In the genomic region with DNA sequence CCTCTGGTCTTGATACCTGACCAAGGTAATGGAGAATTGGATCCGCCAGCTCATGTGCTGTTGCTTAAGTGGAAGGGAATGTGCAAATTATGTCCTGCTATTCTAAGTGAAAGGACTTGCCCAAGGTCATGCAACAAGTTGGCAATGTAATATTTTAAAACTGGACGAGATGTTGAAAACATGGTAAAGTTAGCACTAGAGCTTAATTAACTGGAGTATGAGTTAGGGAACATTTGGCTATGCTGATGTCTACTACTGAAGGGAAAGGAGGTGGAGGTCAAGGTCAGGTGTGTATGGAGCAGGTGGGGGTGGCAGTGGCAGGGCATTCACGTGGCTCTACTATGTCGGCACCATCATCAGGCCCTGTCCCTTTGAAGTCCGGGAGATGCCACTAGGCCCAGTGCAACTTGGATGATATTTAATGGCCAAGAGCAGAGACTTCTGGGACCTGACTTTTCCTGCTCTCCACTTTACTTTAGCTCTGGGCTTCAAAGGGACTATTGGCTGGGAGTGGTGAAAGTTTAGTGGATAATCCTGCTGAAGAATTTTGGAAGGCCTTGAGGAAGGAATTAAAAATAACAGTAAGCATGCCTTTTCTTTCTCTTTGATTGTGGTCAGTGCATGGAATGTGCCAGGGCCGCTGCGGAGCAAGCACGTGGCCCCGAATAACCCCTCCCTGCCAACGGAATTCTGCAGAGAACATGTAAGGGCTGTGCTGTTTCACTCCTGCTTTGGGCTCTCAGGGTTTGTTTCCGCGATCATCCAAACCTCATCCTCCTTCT, we compare ENCODE assay signal across 8 cellular contexts. TPM values are rescaled to one million over a fixed set of nuclear protein-coding genes. Genes with fewer than 3 reads are reported as not detected.
DNase-seq lines count a peak whose midpoint lies in the region; ATAC-seq and TF ChIP-seq lines count a peak whose summit lies in the region.

No MANE protein-coding gene starts in this region.

- peak overlapping the region; percentile 37 for H3K4me2 ChIP-seq in MM.1S (ENCODE audit: low read depth, low read length)

- peak overlapping the region; percentile 78 for H3K27ac ChIP-seq in MM.1S (ENCODE audit: low read length)
- peak overlapping the region; percentile 36 for H3K27ac ChIP-seq in colonic mucosa

- H3K79me2 ChIP-seq in MM.1S (ENCODE audit: low read length): peaks cover 65% of the 10 kb centered on the region

- H3K9ac ChIP-seq in MM.1S (ENCODE audit: low read length) (peak overlapping the region; percentile 29; the same call in 1 of the 2 replicates), colonic mucosa (ENCODE audit: low read depth in 2 of 2, low read length in 2 of 2) (no peak overlapping the region)

- no peaks in the 10 kb centered on the region for H3K9me3 ChIP-seq in MM.1S (replicated peaks; ENCODE audit: insufficient read depth, low read length)
- no peaks in the 10 kb centered on the region for H3K9me3 ChIP-seq in colonic mucosa

- H3K4me3 ChIP-seq in AG10803 (ENCODE audit: low read length) (peak overlapping the region; percentile 46), MM.1S (ENCODE audit: low read length) (peak overlapping the region; percentile 4; the same call in 1 of the 2 replicates), colonic mucosa (no peak overlapping the region)

- intact Hi-C loops in colonic mucosa (cut with DNase I): no loop called here

- H3K27me3 ChIP-seq in MM.1S (replicated peaks; ENCODE audit: insufficient read depth, low read length) (no peaks in the 10 kb centered on the region), colonic mucosa (no peaks in the 10 kb centered on the region)

- no peaks in the 10 kb centered on the region for H3K27me3 Mint-ChIP-seq in naive B cell

- peaks cover 38% of the 10 kb centered on the region for H3F3A ChIP-seq in MM.1S (ENCODE audit: insufficient read depth, low read length)

- H3K9me2 ChIP-seq in MM.1S (replicated peaks; ENCODE audit: insufficient read depth, low read length): no peaks in the 10 kb centered on the region

- no peaks in the 10 kb centered on the region for H4K20me1 ChIP-seq in MM.1S (ENCODE audit: insufficient read depth, low read length)

- peak overlapping the region in 5 of 6 donors; percentile 95 to 99 (median 98) for H3K27ac Mint-ChIP-seq in naive B cell

- DNase-seq in AG10803 (ENCODE audit: low read depth): peak; percentile 97
- peak; percentile 47 for DNase-seq in MM.1S
- DNase-seq in colonic mucosa: no peak
- no peak for DNase-seq in naive B cell
- no peak for DNase-seq in retina
- no peak for DNase-seq in GF-D8 (lab: John Stamatoyannopoulos, UW)

- H3K36me3 ChIP-seq in MM.1S (replicated peaks; ENCODE audit: insufficient read depth, low read length) (no peaks in the 10 kb centered on the region), colonic mucosa (no peaks in the 10 kb centered on the region)

- no peak for ATAC-seq in naive B cell (ENCODE audit: low read depth in 2 of 2)
- no peak for ATAC-seq in HG02678 (IDR thresholded peaks at IDR 0.05; ENCODE audit: unreplicated experiment)
- no peak for ATAC-seq in GM18861 (IDR thresholded peaks at IDR 0.05; ENCODE audit: unreplicated experiment)

- H3K36me3 Mint-ChIP-seq in naive B cell: peaks cover 0 to 4% of the 10 kb centered on the region in 2 donors

- peak; percentile 34 for TF ChIP-seq CTCF in AG10803 (conservative IDR thresholded peaks at IDR 0.05; ENCODE audit: low read length)
- TF ChIP-seq CTCF in MM.1S (IDR thresholded peaks at IDR 0.05; ENCODE audit: low read length): no peak
- TF ChIP-seq CTCF in colonic mucosa (IDR thresholded peaks at IDR 0.05): no peak

- peak overlapping the region; percentile 77 to 95 (median 85) for H3K4me3 Mint-ChIP-seq in naive B cell

- H3K4me1 ChIP-seq in MM.1S (ENCODE audit: low read length) (peaks cover 76% of the 10 kb centered on the region), colonic mucosa (peaks cover 41% of the 10 kb centered on the region)

- peaks cover 0 to 4% (median 0%) of the 10 kb centered on the region in 7 donors for H3K9me3 Mint-ChIP-seq in naive B cell

- H2AFZ ChIP-seq in MM.1S (ENCODE audit: low read length): no peak overlapping the region

- H3K4me1 Mint-ChIP-seq in naive B cell: peaks cover 84 to 99% (median 91%) of the 10 kb centered on the region in 3 donors

RNA-seq across cellular contexts. Expression of a gene that starts 14.9 kb away (rescaled TPM):
- total RNA-seq in colonic mucosa: 10 to 100 TPM; 38.6 to 62.1 TPM
- polyA plus RNA-seq in naive B cell (ENCODE audit: low read depth in 6 of 6): 10 to 100 TPM; 34.7 to 68.7 (median 38.0) TPM

Comparison
In these comparisons a context has a peak if more than half of its experiments do, and no peak if none do; other contexts are left out.
1. DNase-seq: peak in AG10803 (single experiment) and MM.1S (single experiment); none in colonic mucosa (single experiment), naive B cell (single experiment), retina (single experiment) and GF-D8 (single experiment).